20 cellular contexts compared by ENCODE assay signal in the genomic region with DNA sequence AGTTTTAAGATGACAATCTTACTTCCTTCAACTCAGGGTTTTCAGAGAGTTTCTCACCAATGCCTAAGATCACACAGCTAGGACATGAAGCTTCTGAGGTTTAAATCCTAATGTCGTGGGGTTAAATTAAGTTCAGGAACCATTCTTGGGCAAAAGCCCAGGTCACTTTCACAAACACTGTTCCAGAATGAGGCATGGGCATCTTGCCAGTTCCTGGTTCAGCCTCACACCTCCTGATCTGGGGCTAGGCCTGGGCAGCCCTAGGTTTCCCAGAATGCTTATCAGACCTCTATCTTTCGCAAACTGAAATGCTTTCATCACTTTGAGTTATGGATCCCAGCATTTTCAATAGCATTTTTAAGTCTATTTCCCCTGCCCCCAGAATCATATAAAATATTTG.
A peak's percentile ranks its signal among the peaks of the same experiment; 100 is the strongest.
DNase-seq lines count a peak whose midpoint lies in the region; ATAC-seq and TF ChIP-seq lines count a peak whose summit lies in the region.
"Had no signal": no experiment of that assay in that cellular context is flagged by ENCODE, and none has a peak within 500 bp of the region (broad histone marks: within the 10 kb centered on the region; RNA-seq: fewer than 3 reads in every experiment).

No MANE protein-coding gene starts in this region.

- H3K9me3 ChIP-seq in ascending aorta (peaks cover 0 to 11% of the 10 kb centered on the region in 2 donors), lower lobe of right lung (no peaks in the 10 kb centered on the region), transverse colon (no peaks in the 10 kb centered on the region), uterus (no peaks in the 10 kb centered on the region)
- H3K9me3 ChIP-seq: Caco-2, HAP-1, SJSA1 had no signal

- in situ Hi-C loops in transverse colon (cut with MboI; ENCODE audit: low pct_ligation_motif_present in 1 of 4, low pct_unique_long_range_greater_than_20kb in 1 of 4, low sequenced_read_pairs in 3 of 4), result no loop called here

- H3K4me3 ChIP-seq in ascending aorta (no peak overlapping the region), lower lobe of right lung (no peak overlapping the region), transverse colon (no peak overlapping the region), uterus (no peak overlapping the region)
- H3K4me3 ChIP-seq: HAP-1, PC-9, SJSA1 had no signal

- ATAC-seq in left cardiac atrium, result peak in 1 of 2 donors; percentile 50
- ATAC-seq in lower lobe of right lung, result peak in 1 of 2 donors; percentile 35
- ATAC-seq in HG03097 (IDR thresholded peaks at IDR 0.05; ENCODE audit: low FRiP score, unreplicated experiment), result no peak

- 67% methylated on average over 2 of the region's 2 CpGs; no CpG with 5 or more reads in 1 of the 2 donors for WGBS in transverse colon (ENCODE audit: low coverage in 1 of 2), 2 donors

- H3K4me1 ChIP-seq in ascending aorta, result peaks cover 0 to 4% of the 10 kb centered on the region in 2 donors
- H3K4me1 ChIP-seq in lower lobe of right lung, result no peaks in the 10 kb centered on the region
- no peaks in the 10 kb centered on the region for H3K4me1 ChIP-seq in transverse colon
- no peaks in the 10 kb centered on the region for H3K4me1 ChIP-seq in uterus
- H3K4me1 ChIP-seq: Caco-2, HAP-1, SJSA1 had no signal

- no peaks in the 10 kb centered on the region for H3K27me3 ChIP-seq in ascending aorta
- H3K27me3 ChIP-seq in lower lobe of right lung (ENCODE audit: low read depth), result no peaks in the 10 kb centered on the region
- H3K27me3 ChIP-seq in transverse colon, result no peaks in the 10 kb centered on the region
- H3K27me3 ChIP-seq in uterus, result no peaks in the 10 kb centered on the region
- H3K27me3 ChIP-seq: SJSA1 had no signal

- peak overlapping the region; percentile 53 to 62 for H3K27ac ChIP-seq in ascending aorta
- no peak overlapping the region for H3K27ac ChIP-seq in lower lobe of right lung
- no peak overlapping the region for H3K27ac ChIP-seq in transverse colon
- no peak overlapping the region for H3K27ac ChIP-seq in uterus
- H3K27ac ChIP-seq: PC-9, SJSA1 had no signal

- TF ChIP-seq EP300 in transverse colon (IDR thresholded peaks at IDR 0.05; ENCODE audit: low read depth), result no peak

- intact Hi-C loops in left cardiac atrium (cut with DNase I) (no loop called here), cardiac septum (cut with DNase I) (no loop called here), ascending aorta (cut with DNase I) (no loop called here), lower lobe of right lung (cut with DNase I) (no loop called here), transverse colon (cut with DNase I; ENCODE audit: low total_unique reads) (no loop called here), uterus (cut with DNase I; ENCODE audit: low total_unique reads) (no loop called here)

- H3K36me3 ChIP-seq in ascending aorta (no peaks in the 10 kb centered on the region), lower lobe of right lung (no peaks in the 10 kb centered on the region), transverse colon (no peaks in the 10 kb centered on the region), uterus (no peaks in the 10 kb centered on the region)
- H3K36me3 ChIP-seq: HAP-1, SJSA1 had no signal

- no peak for TF ChIP-seq CTCF in ascending aorta (IDR thresholded peaks at IDR 0.05)
- TF ChIP-seq CTCF in lower lobe of right lung (IDR thresholded peaks at IDR 0.05), result no peak
- TF ChIP-seq CTCF in transverse colon (IDR thresholded peaks at IDR 0.05), result no peak
- TF ChIP-seq CTCF in uterus (IDR thresholded peaks at IDR 0.05), result no peak

- peak; percentile 32 for DNase-seq in left cardiac atrium
- DNase-seq in cardiac septum (ENCODE audit: low spot score), result no peak
- DNase-seq in ascending aorta (ENCODE audit: low spot score in 2 of 2), result no peak
- DNase-seq in lower lobe of right lung, result peak; percentile 32
- DNase-seq in transverse colon, result peak; percentile 24
- no peak for DNase-seq in NCI-H226
- DNase-seq in uterus, result no peak
- DNase-seq: Caco-2; CD4-positive, alpha-beta T cell; DMS153; GF-D8; NCI-H1105 treated with DMSO at 0.1 percent for 48 hours; NCI-H1694 treated with DMSO at 0.1 percent for 48 hours; NCI-H2107; NCI-H2227 treated with DMSO at 0.1 percent for 48 hours; NCI-H526; PC-9 had no signal

- TF ChIP-seq POLR2A in transverse colon (IDR thresholded peaks at IDR 0.05), result no peak
- TF ChIP-seq POLR2A in uterus (IDR thresholded peaks at IDR 0.05), result no peak

Comparison
In these comparisons a context has a peak if more than half of its experiments do, and no peak if none do; other contexts are left out.
1. DNase-seq: peak in left cardiac atrium (single experiment), lower lobe of right lung (single experiment) and transverse colon (single experiment); none in cardiac septum (single experiment), ascending aorta (0 of 2), NCI-H226 (single experiment) and uterus (0 of 2).
2. H3K27ac ChIP-seq: peak in ascending aorta (2 of 2); none in lower lobe of right lung (single experiment), transverse colon (0 of 4) and uterus (0 of 2).